In the genomic region with DNA sequence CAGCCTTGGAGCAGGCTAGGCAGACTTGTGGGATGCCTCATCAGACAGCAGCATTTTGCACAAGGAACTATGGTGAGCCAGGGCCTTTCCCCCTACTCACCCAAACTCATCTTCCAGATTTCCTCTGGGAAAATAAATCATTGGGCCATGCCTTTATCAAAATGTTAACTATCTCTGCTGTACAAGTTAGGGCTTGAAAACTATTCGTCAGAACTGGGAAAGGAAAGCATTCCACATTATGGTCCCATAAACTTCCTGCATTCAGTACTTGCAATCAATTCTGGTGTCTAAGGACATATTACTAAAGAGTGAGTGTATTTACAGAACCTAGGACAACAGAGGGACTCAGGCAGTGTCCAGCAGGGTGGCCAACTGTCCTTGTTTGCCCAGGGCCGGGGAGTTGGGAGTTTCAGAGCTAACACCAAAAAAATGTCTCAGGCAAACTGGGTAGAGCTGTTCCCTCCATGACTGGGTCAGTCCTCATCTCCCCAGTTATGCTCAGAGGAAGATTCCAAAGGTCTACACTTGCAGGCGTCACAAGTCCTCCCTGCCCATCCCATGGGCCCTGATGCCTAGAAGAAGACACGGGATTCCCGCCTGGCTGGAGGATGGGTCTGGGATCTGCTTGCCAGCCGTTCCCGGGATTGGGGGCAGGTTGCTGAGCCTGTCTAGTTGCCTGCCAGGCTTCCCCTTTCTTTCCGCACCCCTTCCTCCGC, we compare ENCODE assay signal across 18 cellular contexts.
DNase-seq lines count a peak whose midpoint lies in the region; ATAC-seq and TF ChIP-seq lines count a peak whose summit lies in the region.
"Had no signal": no experiment of that assay in that cellular context is flagged by ENCODE, and none has a peak within 500 bp of the region (broad histone marks: within the 10 kb centered on the region; RNA-seq: fewer than 3 reads in every experiment).

No MANE protein-coding gene starts in this region.

- no peak overlapping the region for H3K4me3 Mint-ChIP-seq in chondrocyte (ENCODE audit: unreplicated experiment)

- H3K27ac ChIP-seq in RWPE2 (ENCODE audit: poor library complexity, severe bottlenecking) (peak overlapping the region; percentile 71), gastroesophageal sphincter (peak overlapping the region in 3 of 4 donors; percentile 75 to 85 (median 78)), thoracic aorta (peak overlapping the region; percentile 64 to 89)
- H3K27ac ChIP-seq: C4-2B had no signal

- ATAC-seq in RWPE2 (ENCODE audit: low read depth): peak; percentile 66
- no peak for ATAC-seq in gastroesophageal sphincter
- no peak for ATAC-seq in thoracic aorta (ENCODE audit: insufficient number of reproducible peaks, low FRiP score, low read depth)
- ATAC-seq in HG02763 (IDR thresholded peaks at IDR 0.05; ENCODE audit: unreplicated experiment): no peak
- ATAC-seq: SK-N-SH treated with all-trans-retinoic acid at 6 μM for 48 hours had no signal

- no peak overlapping the region for H3K27ac Mint-ChIP-seq in chondrocyte (ENCODE audit: unreplicated experiment)

- peaks cover 19% of the 10 kb centered on the region for H3K27me3 Mint-ChIP-seq in chondrocyte (ENCODE audit: low read depth)

- H3K4me3 ChIP-seq in RWPE2 (ENCODE audit: severe bottlenecking) (no peak overlapping the region), gastroesophageal sphincter (no peak overlapping the region), thoracic aorta (no peak overlapping the region)

- no peaks in the 10 kb centered on the region for H3K9me3 Mint-ChIP-seq in chondrocyte (ENCODE audit: low read depth)

- H3K27me3 ChIP-seq in RWPE2 (ENCODE audit: insufficient read depth, poor library complexity, severe bottlenecking) (no peaks in the 10 kb centered on the region), gastroesophageal sphincter (no peaks in the 10 kb centered on the region), thoracic aorta (replicated peaks; ENCODE audit: insufficient read depth) (no peaks in the 10 kb centered on the region)

- TF ChIP-seq CTCF in RWPE2 (IDR thresholded peaks at IDR 0.05; ENCODE audit: poor library complexity, severe bottlenecking): no peak
- TF ChIP-seq CTCF in chondrocyte (IDR thresholded peaks at IDR 0.05): no peak
- TF ChIP-seq CTCF in gastroesophageal sphincter (IDR thresholded peaks at IDR 0.05): no peak
- no peak for TF ChIP-seq CTCF in thoracic aorta (IDR thresholded peaks at IDR 0.05)
- no peak for TF ChIP-seq CTCF in GM20000 (IDR thresholded peaks at IDR 0.05; ENCODE audit: extremely low read depth, missing control alignments)

- no peak for DNase-seq in RWPE2 (ENCODE audit: low spot score)
- DNase-seq in chondrocyte (ENCODE audit: low spot score): peak; percentile 71
- DNase-seq in thoracic aorta (ENCODE audit: low spot score): no peak
- no peak for DNase-seq in GM20000 (ENCODE audit: low spot score)
- DNase-seq in activated CD4-positive, alpha-beta T cell treated with anti-CD3 and anti-CD28 coated beads for 48 hours: no peak
- DNase-seq: ACHN, AML-193, DMS79, H7, KBM-7, NCI-H1105 treated with DMSO at 0.1 percent for 48 hours, NCI-H1694, NCI-H2081 treated with DMSO at 0.1 percent for 48 hours, SIG-M5 had no signal

- TF ChIP-seq EP300 in gastroesophageal sphincter (IDR thresholded peaks at IDR 0.05): no peak

- TF ChIP-seq POLR2A in gastroesophageal sphincter (IDR thresholded peaks at IDR 0.05): no peak

- WGBS in gastroesophageal sphincter (ENCODE audit: low coverage in 1 of 2), 2 donors: 90 to 92% methylated on average over 2 of the region's 9 CpGs

- peaks cover 28% of the 10 kb centered on the region for H3K4me1 ChIP-seq in RWPE2 (ENCODE audit: insufficient read depth, poor library complexity, severe bottlenecking)
- peaks cover 0 to 25% (median 3%) of the 10 kb centered on the region in 3 donors for H3K4me1 ChIP-seq in gastroesophageal sphincter
- H3K4me1 ChIP-seq in thoracic aorta (ENCODE audit: control insufficient read depth in 1 of 2, low read depth in 2 of 2): peaks cover 12 to 34% of the 10 kb centered on the region in 2 donors

- H3K9me3 ChIP-seq in RWPE2 (ENCODE audit: severe bottlenecking) (no peaks in the 10 kb centered on the region), gastroesophageal sphincter (no peaks in the 10 kb centered on the region), thoracic aorta (no peaks in the 10 kb centered on the region)

- no peaks in the 10 kb centered on the region for H3K36me3 ChIP-seq in RWPE2 (ENCODE audit: low read depth)
- no peaks in the 10 kb centered on the region for H3K36me3 ChIP-seq in gastroesophageal sphincter
- H3K36me3 ChIP-seq in thoracic aorta: peaks cover 14% of the 10 kb centered on the region

- no peaks in the 10 kb centered on the region for H3K4me1 Mint-ChIP-seq in chondrocyte (ENCODE audit: low read depth)

- no peaks in the 10 kb centered on the region for H3K36me3 Mint-ChIP-seq in chondrocyte (ENCODE audit: low read depth)
